In the genomic region with DNA sequence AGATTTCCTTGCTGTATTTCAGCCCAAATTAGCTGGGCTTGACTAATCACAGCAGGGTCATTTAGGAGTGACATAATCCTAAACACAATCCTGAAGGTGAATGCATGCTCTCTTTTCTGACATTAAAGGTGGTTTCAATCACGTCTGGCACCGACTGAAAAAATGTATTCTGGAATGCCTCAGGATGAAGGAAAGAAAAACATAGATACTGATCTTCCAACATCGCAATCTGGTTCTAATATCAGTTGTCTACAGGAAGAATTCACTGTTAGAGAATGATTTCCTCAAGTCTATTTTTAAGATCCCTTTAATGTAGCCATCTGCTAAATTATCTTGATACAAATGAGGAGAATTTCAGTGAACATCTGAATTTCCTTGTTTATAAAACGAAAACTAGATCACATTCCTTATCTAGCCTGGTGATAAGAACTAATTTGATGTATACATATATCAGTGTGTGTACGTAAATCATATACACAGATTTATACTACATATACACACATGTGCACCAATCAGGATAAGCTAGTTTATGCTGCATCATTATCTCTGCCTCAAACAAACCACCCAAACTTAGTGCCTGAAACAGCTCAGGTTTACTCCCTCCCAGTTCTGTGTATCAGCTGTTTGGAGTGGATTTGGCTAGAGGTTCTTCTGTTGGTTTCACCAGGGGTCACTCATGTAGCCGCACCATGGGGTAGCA, we compare ENCODE assay signal across 18 cellular contexts. TPM values are rescaled to one million over a fixed set of nuclear protein-coding genes. Genes with fewer than 3 reads are reported as not detected.
"Had no signal": no experiment of that assay in that cellular context is flagged by ENCODE, and none has a peak within 500 bp of the region (broad histone marks: within the 10 kb centered on the region; RNA-seq: fewer than 3 reads in every experiment).

No MANE protein-coding gene starts in this region.

- H3K4me3 ChIP-seq: adrenal gland, body of pancreas, right atrium auricular region, skin epidermis, upper lobe of left lung had no signal

- H3K4me3 Mint-ChIP-seq: activated CD4-positive, alpha-beta T cell treated with anti-CD3 and anti-CD28 coated beads, Interleukin-2, amount 10 ng/mL, durations not matched to agents 7 days and 5 days; activated naive CD4-positive, alpha-beta T cell treated with anti-CD3 and anti-CD28 coated beads, Interleukin-2, amount 10 ng/mL, durations not matched to agents 7 days and 5 days; natural killer cell; stimulated activated memory B cell treated with anti-CD40 and anti-IgM and Interleukin-4, amounts not matched to agents 10 μg/mL and 1 μg/mL and 100 μg/mL, for 72 hours had no signal

- DNase-seq: activated CD4-positive, alpha-beta T cell treated with anti-CD3 and anti-CD28 coated beads, Interleukin-2, amount 10 ng/mL, durations not matched to agents 7 days and 5 days; activated CD4-positive, CD25-positive, alpha-beta regulatory T cell; activated CD8-positive, alpha-beta memory T cell treated with anti-CD3 and anti-CD28 coated beads for 24 hours; activated naive CD4-positive, alpha-beta T cell treated with anti-CD3 and anti-CD28 coated beads, Interleukin-2, amount 10 ng/mL, durations not matched to agents 7 days and 5 days; adrenal gland; body of pancreas; central memory CD4-positive, alpha-beta T cell; effector memory CD4-positive, alpha-beta T cell; natural killer cell; T-helper 2 cell; upper lobe of left lung had no signal

- ATAC-seq: body of pancreas; stimulated activated memory B cell treated with anti-CD40 and anti-IgM and Interleukin-4, amounts not matched to agents 10 μg/mL and 1 μg/mL and 100 μg/mL, for 72 hours had no signal

- H3K27ac Mint-ChIP-seq: activated CD4-positive, alpha-beta T cell treated with anti-CD3 and anti-CD28 coated beads, Interleukin-2, amount 10 ng/mL, durations not matched to agents 7 days and 5 days; activated naive CD4-positive, alpha-beta T cell treated with anti-CD3 and anti-CD28 coated beads, Interleukin-2, amount 10 ng/mL, durations not matched to agents 7 days and 5 days; activated T-helper 2 cell treated with anti-CD3 and anti-CD28 coated beads, Interferon-gamma antibody, Interleukin-2, Interleukin-4, amounts not matched to agents 10 μg/mL and 5 μg/mL and 100 μg/mL, durations not matched to agents 14 hours and 24 hours and 36 hours; natural killer cell; stimulated activated memory B cell treated with anti-CD40 and anti-IgM and Interleukin-4, amounts not matched to agents 10 μg/mL and 1 μg/mL and 100 μg/mL, for 72 hours had no signal

- H3K36me3 Mint-ChIP-seq: activated naive CD4-positive, alpha-beta T cell treated with anti-CD3 and anti-CD28 coated beads, Interleukin-2, amount 10 ng/mL, durations not matched to agents 7 days and 5 days; stimulated activated memory B cell treated with anti-CD40 and anti-IgM and Interleukin-4, amounts not matched to agents 10 μg/mL and 1 μg/mL and 100 μg/mL, for 72 hours had no signal

- H3K4me1 Mint-ChIP-seq: activated CD4-positive, alpha-beta T cell treated with anti-CD3 and anti-CD28 coated beads, Interleukin-2, amount 10 ng/mL, durations not matched to agents 7 days and 5 days; activated naive CD4-positive, alpha-beta T cell treated with anti-CD3 and anti-CD28 coated beads, Interleukin-2, amount 10 ng/mL, durations not matched to agents 7 days and 5 days; natural killer cell; stimulated activated memory B cell treated with anti-CD40 and anti-IgM and Interleukin-4, amounts not matched to agents 10 μg/mL and 1 μg/mL and 100 μg/mL, for 72 hours had no signal

- H3K27me3 Mint-ChIP-seq: activated CD4-positive, alpha-beta T cell treated with anti-CD3 and anti-CD28 coated beads, Interleukin-2, amount 10 ng/mL, durations not matched to agents 7 days and 5 days; activated naive CD4-positive, alpha-beta T cell treated with anti-CD3 and anti-CD28 coated beads, Interleukin-2, amount 10 ng/mL, durations not matched to agents 7 days and 5 days; stimulated activated memory B cell treated with anti-CD40 and anti-IgM and Interleukin-4, amounts not matched to agents 10 μg/mL and 1 μg/mL and 100 μg/mL, for 72 hours had no signal

- H3K9me3 Mint-ChIP-seq: activated naive CD4-positive, alpha-beta T cell treated with anti-CD3 and anti-CD28 coated beads, Interleukin-2, amount 10 ng/mL, durations not matched to agents 7 days and 5 days had no signal

RNA-seq across cellular contexts. Expression of a gene that starts 31.3 kb away (rescaled TPM):
- total RNA-seq: activated CD4-positive, alpha-beta T cell treated with anti-CD3 and anti-CD28 coated beads, Interleukin-2, amount 10 ng/mL, durations not matched to agents 7 days and 5 days; activated T-helper 2 cell treated with anti-CD3 and anti-CD28 coated beads, Interferon-gamma antibody, Interleukin-2, Interleukin-4, amounts not matched to agents 10 μg/mL and 5 μg/mL and 100 μg/mL, durations not matched to agents 14 hours and 24 hours and 36 hours; adrenal gland; body of pancreas; lung microvascular endothelial cell; mucosa of gallbladder; natural killer cell; posterior vena cava; right atrium auricular region; upper lobe of left lung had no signal
